ENCODE assay signal across 8 cellular contexts in genomic region chr1:155562581-155563376, GRCh38. TPM values are rescaled to one million over a fixed set of nuclear protein-coding genes. Genes with fewer than 3 reads are reported as not detected.
DNase-seq lines count a peak whose midpoint lies in the region; ATAC-seq and TF ChIP-seq lines count a peak whose summit lies in the region.

ASH1L (minus strand) TSS chr1:155562803; CDS start chr1:155521519, 41,284 bp downstream.

- H3K4me1 Mint-ChIP-seq in Caco-2 (ENCODE audit: low read depth, unreplicated experiment) (peaks cover 14% of the 10 kb centered on the region), mesothelial cell of epicardium (peaks cover 23% of the 10 kb centered on the region)

- CTCF ChIA-PET in Caco-2 (lab: Charles Lee) = interaction anchor here (0.7 kb wide), 1 partner anchor 1564 kb away, joined by 8 read pairs; no protein-coding TSS in a partner anchor

- peak within 1 kb of the TSS; percentile 90 for H3K4me2 ChIP-seq in OCI-LY1 (ENCODE audit: low read length)

- H3K9me2 ChIP-seq in OCI-LY1 (ENCODE audit: low read depth, low read length) = no peaks in the 10 kb centered on the region

- intact Hi-C loops in Caco-2 (cut with micrococcal nuclease; ENCODE audit: unreplicated experiment) = no loop called here

- H3K27me3 Mint-ChIP-seq in Caco-2 (ENCODE audit: insufficient read depth, unreplicated experiment) (no peaks in the 10 kb centered on the region), mesothelial cell of epicardium (ENCODE audit: low read depth) (no peaks in the 10 kb centered on the region)

- peaks cover 10% of the 10 kb centered on the region for H3K4me1 ChIP-seq in Caco-2
- H3K4me1 ChIP-seq in OCI-LY1 (ENCODE audit: insufficient read depth, low read length, severe bottlenecking) = peaks cover 42% of the 10 kb centered on the region

- H3K9me3 ChIP-seq in Caco-2 = no peaks in the 10 kb centered on the region
- H3K9me3 ChIP-seq in OCI-LY1 (ENCODE audit: low read length) = no peaks in the 10 kb centered on the region

- TF ChIP-seq CTCF in Caco-2 (IDR thresholded peaks at IDR 0.05; ENCODE audit: insufficient read depth in 1 of 2, low read depth in 1 of 2, low read length in 1 of 2, severe bottlenecking in 1 of 2, unreplicated experiment in 1 of 2) (no peak), OCI-LY1 (IDR thresholded peaks at IDR 0.05; ENCODE audit: low read length) (no peak), mesothelial cell of epicardium (IDR thresholded peaks at IDR 0.05; ENCODE audit: unreplicated experiment) (no peak)

- peak; percentile 95 for DNase-seq in Caco-2
- peak; percentile 94 for DNase-seq in HuH-7 (ENCODE audit: low spot score)
- DNase-seq in activated CD8-positive, alpha-beta memory T cell treated with anti-CD3 and anti-CD28 coated beads, Interleukin-2, amount 50 U/mL, for 4 hours = peak; percentile 93
- peak; percentile 90 for DNase-seq in mesothelial cell of epicardium (ENCODE audit: low spot score in 2 of 2, unreplicated experiment in 2 of 2)
- DNase-seq in stimulated activated CD8-positive, alpha-beta memory T cell treated with anti-CD3 and anti-CD28 coated beads, Interleukin-15, amount 100 ng/mL, for 4 hours (ENCODE audit: low read depth in 2 of 2) = peak; percentile 88 to 91

- H3K27me3 ChIP-seq in Caco-2 (replicated peaks; ENCODE audit: control insufficient read depth, insufficient read depth, low read length) (no peaks in the 10 kb centered on the region), OCI-LY1 (ENCODE audit: insufficient read depth, low read length) (no peaks in the 10 kb centered on the region)

- H3K27ac ChIP-seq in OCI-LY1 (ENCODE audit: low read depth, low read length, poor library complexity, severe bottlenecking) = peak within 1 kb of the TSS; percentile 92

- H2AFZ ChIP-seq in OCI-LY1 (ENCODE audit: low read length) = no peak within 1 kb of the TSS

- no TSS peak for BruUV-seq in Caco-2 (replicated peaks; lab: Mats Ljungman, UMichigan)

- peak within 1 kb of the TSS; percentile 98 for H3K4me3 ChIP-seq in Caco-2 (ENCODE audit: low read depth, low read length)
- H3K4me3 ChIP-seq in OCI-LY1 (ENCODE audit: low read depth, low read length, poor library complexity, severe bottlenecking) = peak within 1 kb of the TSS; percentile 68

- peaks cover 3% of the 10 kb centered on the region for H4K20me1 ChIP-seq in OCI-LY1 (ENCODE audit: insufficient read depth, low read length)

- H3F3A ChIP-seq in OCI-LY1 (ENCODE audit: insufficient read depth, low read length) = no peaks in the 10 kb centered on the region

- H3K9me3 Mint-ChIP-seq in Caco-2 (ENCODE audit: unreplicated experiment) (no peaks in the 10 kb centered on the region), mesothelial cell of epicardium (no peaks in the 10 kb centered on the region)

- no peaks in the 10 kb centered on the region for H3K36me3 ChIP-seq in Caco-2 (ENCODE audit: control insufficient read depth, insufficient read depth, low read length)
- peaks cover 26% of the 10 kb centered on the region; the same call in 1 of the 2 replicates for H3K36me3 ChIP-seq in OCI-LY1 (ENCODE audit: insufficient read depth, low read length)

- H3K4me3 Mint-ChIP-seq in Caco-2 (ENCODE audit: unreplicated experiment) = peak within 1 kb of the TSS; percentile 86
- peak within 1 kb of the TSS; percentile 98 for H3K4me3 Mint-ChIP-seq in mesothelial cell of epicardium

- H3K9ac ChIP-seq in OCI-LY1 (ENCODE audit: low read length) = peak within 1 kb of the TSS; percentile 100

- peaks cover 29% of the 10 kb centered on the region for H3K36me3 Mint-ChIP-seq in Caco-2 (ENCODE audit: insufficient read depth, unreplicated experiment)
- peaks cover 2% of the 10 kb centered on the region for H3K36me3 Mint-ChIP-seq in mesothelial cell of epicardium

- H3K27ac Mint-ChIP-seq in Caco-2 (ENCODE audit: unreplicated experiment) = peak within 1 kb of the TSS; percentile 96
- H3K27ac Mint-ChIP-seq in mesothelial cell of epicardium = peak within 1 kb of the TSS; percentile 99

- H3K79me2 ChIP-seq in OCI-LY1 (ENCODE audit: insufficient read depth, low read length) = peaks cover 76% of the 10 kb centered on the region

- POLR2A ChIA-PET in Caco-2 (lab: Charles Lee) = interaction anchor here (0.6 to 0.7 kb wide), 6 partner anchors 61 to 361 kb away, joined by 3 to 7 read pairs (median 4); partner anchors contain the start of gene CLK2

- ATAC-seq in GM21447 (IDR thresholded peaks at IDR 0.05; ENCODE audit: unreplicated experiment) = peak; percentile 79

- in situ Hi-C loops in endometrial microvascular endothelial cells (cut with HindIII; ENCODE audit: inconsistent ontology term, low pct_unique_long_range_greater_than_20kb, low sequenced_read_pairs) = no loop called here

RNA-seq across cellular contexts. Expression of gene ASH1L, which starts in this region (rescaled TPM):
- total RNA-seq in Caco-2 (2022) (39.4 and 45.1 TPM in 2 replicates), endometrial microvascular endothelial cells (ENCODE audit: inconsistent ontology term) (15.4 TPM), mesothelial cell of epicardium (84.5 to 87.9 TPM (median 87.7 TPM) in 3 replicates)

Comparison
In these comparisons a context has a peak if more than half of its experiments do, and no peak if none do; other contexts are left out.
1. Peak in every context shown above with its lines: DNase-seq, ATAC-seq, H3K4me3 ChIP-seq and H3K27ac ChIP-seq.